ENCODE assay signal across 16 cellular contexts in the genomic region with DNA sequence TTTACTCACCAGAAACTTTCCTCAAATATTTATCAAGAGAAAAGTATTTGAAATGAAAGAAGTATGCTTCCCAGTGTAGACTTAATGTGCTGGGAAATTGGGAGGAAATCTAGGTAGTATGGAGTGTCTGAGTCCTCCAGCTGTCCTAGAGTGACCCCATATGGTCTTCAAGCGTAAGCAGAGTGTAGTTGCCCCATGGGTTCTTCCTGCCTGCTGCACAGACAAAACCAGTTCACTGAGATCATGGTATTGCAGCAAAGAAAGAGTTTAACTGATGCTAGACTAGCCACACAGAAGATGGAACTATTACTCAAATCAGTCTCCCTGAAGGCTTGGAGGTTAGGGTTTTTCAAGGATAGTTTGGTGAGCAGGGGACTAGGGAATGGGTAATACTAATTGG.
DNase-seq lines count a peak whose midpoint lies in the region; ATAC-seq, FAIRE-seq and TF ChIP-seq lines count a peak whose summit lies in the region.
"Had no signal": no experiment of that assay in that cellular context is flagged by ENCODE, and none has a peak within 500 bp of the region (broad histone marks: within the 10 kb centered on the region; RNA-seq: fewer than 3 reads in every experiment).

No MANE protein-coding gene starts in this region.

- no peak overlapping the region for H3K27ac ChIP-seq in GM23338 (ENCODE audit: low read depth)
- no peak overlapping the region for H3K27ac ChIP-seq in hepatocyte
- H3K27ac ChIP-seq in esophagus muscularis mucosa (replicated peaks in 1 of 4), result no peak overlapping the region
- H3K27ac ChIP-seq: epithelial cell of prostate had no signal

- no peaks in the 10 kb centered on the region for H3K4me1 ChIP-seq in GM23338 (ENCODE audit: insufficient read depth)
- H3K4me1 ChIP-seq in hepatocyte (ENCODE audit: insufficient read depth), result no peaks in the 10 kb centered on the region
- H3K4me1 ChIP-seq in esophagus muscularis mucosa, result no peaks in the 10 kb centered on the region

- H3F3A ChIP-seq in GM23338 (replicated peaks; ENCODE audit: low read depth), result no peaks in the 10 kb centered on the region

- FAIRE-seq in H54 (lab: Jason Lieb, UNC), result no peak

- H3K4me1 Mint-ChIP-seq in GM23338, result no peaks in the 10 kb centered on the region
- H3K4me1 Mint-ChIP-seq: activated CD4-positive, alpha-beta T cell treated with anti-CD3 and anti-CD28 coated beads, Interleukin-2, amount 10 ng/mL, durations not matched to agents 7 days and 5 days had no signal

- H3K4me3 Mint-ChIP-seq in GM23338, result no peak overlapping the region
- H3K4me3 Mint-ChIP-seq: activated CD4-positive, alpha-beta T cell treated with anti-CD3 and anti-CD28 coated beads, Interleukin-2, amount 10 ng/mL, durations not matched to agents 7 days and 5 days had no signal

- H3K27ac Mint-ChIP-seq in GM23338, result no peak overlapping the region
- H3K27ac Mint-ChIP-seq: activated CD4-positive, alpha-beta T cell treated with anti-CD3 and anti-CD28 coated beads, Interleukin-2, amount 10 ng/mL, durations not matched to agents 7 days and 5 days had no signal

- H3K27me3 ChIP-seq in GM23338 (ENCODE audit: insufficient read depth), result no peaks in the 10 kb centered on the region
- H3K27me3 ChIP-seq in hepatocyte, result no peaks in the 10 kb centered on the region
- H3K27me3 ChIP-seq in esophagus muscularis mucosa, result no peaks in the 10 kb centered on the region

- H3K9me3 Mint-ChIP-seq in GM23338, result peaks cover 24% of the 10 kb centered on the region

- ATAC-seq in GM23338, result peak; percentile 62

- H2AFZ ChIP-seq in GM23338 (no peak overlapping the region), hepatocyte (no peak overlapping the region)

- 96% methylated on average over 1 of the region's 1 CpG for WGBS in hepatocyte (ENCODE audit: low lambda C conversion rate, missing lambda C conversion rate)
- 63% methylated on average over 1 of the region's 1 CpG for WGBS in esophagus muscularis mucosa

- H4K20me1 ChIP-seq in GM23338 (replicated peaks; ENCODE audit: insufficient read depth), result no peaks in the 10 kb centered on the region
- no peaks in the 10 kb centered on the region for H4K20me1 ChIP-seq in hepatocyte (ENCODE audit: insufficient read depth, poor library complexity, severe bottlenecking)

- TF ChIP-seq EP300 in esophagus muscularis mucosa (IDR thresholded peaks at IDR 0.05), result no peak

- intact Hi-C loops in esophagus muscularis mucosa (cut with DNase I), result no loop called here

- TF ChIP-seq POLR2A in esophagus muscularis mucosa (IDR thresholded peaks at IDR 0.05; ENCODE audit: low read depth), result no peak
- no peak for TF ChIP-seq POLR2A in H54 (IDR thresholded peaks at IDR 0.05; ENCODE audit: low read depth, low read length)

- H3K9me2 ChIP-seq in GM23338 (ENCODE audit: insufficient read depth), result peaks cover 13% of the 10 kb centered on the region; the same call in 1 of the 2 replicates
- H3K9me2 ChIP-seq in hepatocyte (replicated peaks; ENCODE audit: insufficient read depth), result no peaks in the 10 kb centered on the region

- H3K9me3 ChIP-seq in hepatocyte (ENCODE audit: low read depth), result no peaks in the 10 kb centered on the region
- peaks cover 0 to 10% (median 2%) of the 10 kb centered on the region in 4 donors for H3K9me3 ChIP-seq in esophagus muscularis mucosa

- H3K36me3 ChIP-seq in GM23338 (ENCODE audit: insufficient read depth) (no peaks in the 10 kb centered on the region), hepatocyte (replicated peaks; ENCODE audit: insufficient read depth, low read depth) (no peaks in the 10 kb centered on the region), esophagus muscularis mucosa (no peaks in the 10 kb centered on the region)

- TF ChIP-seq CTCF in GM23338 (conservative IDR thresholded peaks at IDR 0.05; ENCODE audit: low read depth in 2 of 2), result peak; percentile 37 to 63; a peak in 3 of 4 replicates
- peak; percentile 12 for TF ChIP-seq CTCF in hepatocyte (IDR thresholded peaks at IDR 0.05; ENCODE audit: poor library complexity)
- TF ChIP-seq CTCF in esophagus muscularis mucosa (IDR thresholded peaks at IDR 0.05), result no peak

- H3K4me3 ChIP-seq in GM23338, result no peak overlapping the region
- no peak overlapping the region for H3K4me3 ChIP-seq in hepatocyte
- no peak overlapping the region for H3K4me3 ChIP-seq in esophagus muscularis mucosa

- no peak overlapping the region for H3K4me2 ChIP-seq in GM23338
- H3K4me2 ChIP-seq in hepatocyte, result no peak overlapping the region

- H3K79me2 ChIP-seq in GM23338 (replicated peaks; ENCODE audit: insufficient read depth) (no peaks in the 10 kb centered on the region), hepatocyte (no peaks in the 10 kb centered on the region)

- DNase-seq in COLO668 (lab: John Stamatoyannopoulos, UW; ENCODE audit: unreplicated experiment) (peak; percentile 34), GM23338 (ENCODE audit: low spot score) (peak; percentile 35), RKO (ENCODE audit: low spot score) (peak; percentile 28), hepatocyte (ENCODE audit: low spot score) (no peak), esophagus muscularis mucosa (ENCODE audit: extremely low spot score) (no peak), putamen (ENCODE audit: low spot score) (no peak), H54 (ENCODE audit: insufficient read length, low spot score) (no peak), epidermal melanocyte (ENCODE audit: insufficient read length, low spot score) (no peak)
- DNase-seq: activated CD4-positive, alpha-beta T cell treated with anti-CD3 and anti-CD28 coated beads, Interleukin-2, amount 10 ng/mL, durations not matched to agents 7 days and 5 days; activated T-cell treated with anti-CD3 and anti-CD28 coated beads, Interleukin-2, amount 50 U/mL, for 48 hours; IMR-90; NCI-H1417 treated with DMSO at 0.1 percent for 48 hours; NCI-H446 treated with DMSO at 0.1 percent for 48 hours; posterior cingulate gyrus; T-helper 2 cell had no signal

- H3K36me3 Mint-ChIP-seq in GM23338 (ENCODE audit: low read depth), result peaks cover 2% of the 10 kb centered on the region; the same call in 1 of the 3 replicates

- H3K27me3 Mint-ChIP-seq in GM23338 (ENCODE audit: insufficient read depth, low read depth, poor library complexity), result no peaks in the 10 kb centered on the region
- H3K27me3 Mint-ChIP-seq: activated CD4-positive, alpha-beta T cell treated with anti-CD3 and anti-CD28 coated beads, Interleukin-2, amount 10 ng/mL, durations not matched to agents 7 days and 5 days had no signal

TF ChIP-seq in GM23338, 12 proteins besides CTCF, POLR2A, EP300 and RAD21:
- TF ChIP-seq, protein P1, sequence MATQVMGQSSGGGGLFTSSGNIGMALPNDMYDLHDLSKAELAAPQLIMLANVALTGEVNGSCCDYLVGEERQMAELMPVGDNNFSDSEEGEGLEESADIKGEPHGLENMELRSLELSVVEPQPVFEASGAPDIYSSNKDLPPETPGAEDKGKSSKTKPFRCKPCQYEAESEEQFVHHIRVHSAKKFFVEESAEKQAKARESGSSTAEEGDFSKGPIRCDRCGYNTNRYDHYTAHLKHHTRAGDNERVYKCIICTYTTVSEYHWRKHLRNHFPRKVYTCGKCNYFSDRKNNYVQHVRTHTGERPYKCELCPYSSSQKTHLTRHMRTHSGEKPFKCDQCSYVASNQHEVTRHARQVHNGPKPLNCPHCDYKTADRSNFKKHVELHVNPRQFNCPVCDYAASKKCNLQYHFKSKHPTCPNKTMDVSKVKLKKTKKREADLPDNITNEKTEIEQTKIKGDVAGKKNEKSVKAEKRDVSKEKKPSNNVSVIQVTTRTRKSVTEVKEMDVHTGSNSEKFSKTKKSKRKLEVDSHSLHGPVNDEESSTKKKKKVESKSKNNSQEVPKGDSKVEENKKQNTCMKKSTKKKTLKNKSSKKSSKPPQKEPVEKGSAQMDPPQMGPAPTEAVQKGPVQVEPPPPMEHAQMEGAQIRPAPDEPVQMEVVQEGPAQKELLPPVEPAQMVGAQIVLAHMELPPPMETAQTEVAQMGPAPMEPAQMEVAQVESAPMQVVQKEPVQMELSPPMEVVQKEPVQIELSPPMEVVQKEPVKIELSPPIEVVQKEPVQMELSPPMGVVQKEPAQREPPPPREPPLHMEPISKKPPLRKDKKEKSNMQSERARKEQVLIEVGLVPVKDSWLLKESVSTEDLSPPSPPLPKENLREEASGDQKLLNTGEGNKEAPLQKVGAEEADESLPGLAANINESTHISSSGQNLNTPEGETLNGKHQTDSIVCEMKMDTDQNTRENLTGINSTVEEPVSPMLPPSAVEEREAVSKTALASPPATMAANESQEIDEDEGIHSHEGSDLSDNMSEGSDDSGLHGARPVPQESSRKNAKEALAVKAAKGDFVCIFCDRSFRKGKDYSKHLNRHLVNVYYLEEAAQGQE (IDR thresholded peaks at IDR 0.05; ENCODE audit: unreplicated experiment), result no peak
- TF ChIP-seq CREB1 (CRISPR knock-in tag; IDR thresholded peaks at IDR 0.05; ENCODE audit: low read depth), result no peak
- no peak for TF ChIP-seq ZNF114 (CRISPR knock-in tag; IDR thresholded peaks at IDR 0.05)
- TF ChIP-seq, protein P2, sequence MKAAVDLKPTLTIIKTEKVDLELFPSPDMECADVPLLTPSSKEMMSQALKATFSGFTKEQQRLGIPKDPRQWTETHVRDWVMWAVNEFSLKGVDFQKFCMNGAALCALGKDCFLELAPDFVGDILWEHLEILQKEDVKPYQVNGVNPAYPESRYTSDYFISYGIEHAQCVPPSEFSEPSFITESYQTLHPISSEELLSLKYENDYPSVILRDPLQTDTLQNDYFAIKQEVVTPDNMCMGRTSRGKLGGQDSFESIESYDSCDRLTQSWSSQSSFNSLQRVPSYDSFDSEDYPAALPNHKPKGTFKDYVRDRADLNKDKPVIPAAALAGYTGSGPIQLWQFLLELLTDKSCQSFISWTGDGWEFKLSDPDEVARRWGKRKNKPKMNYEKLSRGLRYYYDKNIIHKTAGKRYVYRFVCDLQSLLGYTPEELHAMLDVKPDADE (IDR thresholded peaks at IDR 0.05), result no peak
- no peak for TF ChIP-seq JUNB (IDR thresholded peaks at IDR 0.05; ENCODE audit: unreplicated experiment)

Comparison
In these comparisons a context has a peak if more than half of its experiments do, and no peak if none do; other contexts are left out.
1. DNase-seq: peak in COLO668 (single experiment), GM23338 (single experiment) and RKO (single experiment); none in hepatocyte (single experiment), esophagus muscularis mucosa (single experiment), putamen (single experiment), H54 (single experiment) and epidermal melanocyte (single experiment).
2. CTCF ChIP-seq: peak in GM23338 (2 of 2) and hepatocyte (single experiment); none in esophagus muscularis mucosa (0 of 3).